In the genomic region with DNA sequence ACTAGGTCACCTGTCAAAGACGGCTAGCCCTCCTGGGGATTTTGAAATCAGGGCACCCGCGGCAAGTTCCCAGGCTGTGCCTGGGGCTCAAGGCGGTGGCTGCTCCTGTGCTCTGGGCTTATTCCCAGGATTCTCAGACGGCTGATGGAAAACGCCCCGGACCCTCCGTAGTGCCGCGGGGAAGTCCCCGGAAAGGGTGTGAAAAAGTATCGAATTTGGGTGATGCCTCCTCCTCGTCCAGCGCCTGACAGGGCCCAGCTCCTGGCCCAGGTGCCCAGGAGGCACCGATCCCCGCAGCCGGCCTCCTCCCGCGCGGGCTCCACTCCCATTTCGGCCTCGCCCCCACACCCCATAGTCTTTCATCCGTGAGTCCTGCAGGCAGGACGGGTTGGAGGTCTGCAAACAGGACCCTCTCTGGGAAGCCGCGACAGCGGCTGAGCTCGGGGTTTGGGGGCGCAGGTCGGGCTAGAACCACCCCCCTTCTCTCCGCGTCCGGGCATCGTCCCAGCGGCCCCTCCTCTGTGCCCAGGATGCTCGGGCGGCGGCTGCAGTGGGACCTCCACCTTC, we compare ENCODE assay signal across 11 cellular contexts. TPM values are rescaled to one million over a fixed set of nuclear protein-coding genes. Genes with fewer than 3 reads are reported as not detected.
DNase-seq lines count a peak whose midpoint lies in the region; ATAC-seq and TF ChIP-seq lines count a peak whose summit lies in the region.
"Had no signal": no experiment of that assay in that cellular context is flagged by ENCODE, and none has a peak within 500 bp of the region (broad histone marks: within the 10 kb centered on the region; RNA-seq: fewer than 3 reads in every experiment).

No MANE protein-coding gene starts in this region.

- H2BK15ac ChIP-seq in mesenchymal stem cell (ENCODE audit: low read depth, poor library complexity, severe bottlenecking): peak overlapping the region; percentile 89

- H2AFZ ChIP-seq in mesenchymal stem cell (ENCODE audit: low read depth, low read length): no peak overlapping the region

- H3K9me3 Mint-ChIP-seq in natural killer cell (no peaks in the 10 kb centered on the region), brain (peaks cover 0 to 2% (median 0%) of the 10 kb centered on the region in 5 experiments)
- no peaks in the 10 kb centered on the region for H3K9me3 Mint-ChIP-seq in natural killer cell treated with Interleukin-12 subunit alpha and Interleukin-12 subunit beta and Interleukin-15 and Interleukin-18, amount 100 ng/mL, for 72 hours

- H3K27me3 Mint-ChIP-seq in natural killer cell (ENCODE audit: low read depth in 2 of 2): peaks cover 48 to 66% of the 10 kb centered on the region in 2 donors
- H3K27me3 Mint-ChIP-seq in natural killer cell treated with Interleukin-12 subunit alpha and Interleukin-12 subunit beta and Interleukin-15 and Interleukin-18, amount 100 ng/mL, for 72 hours: peaks cover 38 to 45% of the 10 kb centered on the region in 2 donors
- H3K27me3 Mint-ChIP-seq in brain: peaks cover 42% of the 10 kb centered on the region

- WGBS in mesenchymal stem cell: 3% methylated on average over 33 of the region's 38 CpGs

- H3K23ac ChIP-seq in mesenchymal stem cell (ENCODE audit: low read length in 2 of 2): peak overlapping the region in 1 of 2 experiments; percentile 94

- H3K27ac Mint-ChIP-seq in natural killer cell (no peak overlapping the region), brain (peak overlapping the region in 4 of 5 experiments; percentile 88 to 98 (median 96))
- H3K27ac Mint-ChIP-seq in natural killer cell treated with Interleukin-12 subunit alpha and Interleukin-12 subunit beta and Interleukin-15 and Interleukin-18, amount 100 ng/mL, for 72 hours: no peak overlapping the region

- peaks cover 24% of the 10 kb centered on the region for H3K4me1 ChIP-seq in mesenchymal stem cell (ENCODE audit: control insufficient read depth, insufficient read depth, low read depth, low read length)

- H2AK5ac ChIP-seq in mesenchymal stem cell (ENCODE audit: low read length, severe bottlenecking): no peak overlapping the region

- no peak overlapping the region for H3K4ac ChIP-seq in mesenchymal stem cell (ENCODE audit: low read depth in 1 of 2, low read length in 2 of 2)

- H3K27ac ChIP-seq in mesenchymal stem cell (ENCODE audit: low read length, poor library complexity, severe bottlenecking): no peak overlapping the region
- H3K27ac ChIP-seq: right lobe of liver had no signal

- DNase-seq in natural killer cell (no peak), mesenchymal stem cell (no peak), DMS114 treated with DMSO at 0.1 percent for 48 hours (lab: John Stamatoyannopoulos, UW; ENCODE audit: unreplicated experiment) (no peak), LoVo (ENCODE audit: low spot score) (no peak)
- DNase-seq in natural killer cell treated with Interleukin-12 subunit alpha and Interleukin-12 subunit beta and Interleukin-15 and Interleukin-18, amount 100 ng/mL, for 72 hours (ENCODE audit: low spot score): no peak
- no peak for DNase-seq in stimulated activated CD4-positive, alpha-beta T cell treated with anti-CD3 and anti-CD28 coated beads, Interleukin-12 subunit alpha, Interleukin-12 subunit beta, amount 100 ng/mL, for 4 hours
- DNase-seq: MG63, SIG-M5 had no signal

- peak overlapping the region; percentile 78 for H3K4me3 Mint-ChIP-seq in natural killer cell
- no peak overlapping the region for H3K4me3 Mint-ChIP-seq in natural killer cell treated with Interleukin-12 subunit alpha and Interleukin-12 subunit beta and Interleukin-15 and Interleukin-18, amount 100 ng/mL, for 72 hours
- peak overlapping the region; percentile 89 to 95 (median 90) for H3K4me3 Mint-ChIP-seq in brain

- H3K27me3 ChIP-seq in mesenchymal stem cell (ENCODE audit: control insufficient read depth in 1 of 2, insufficient read depth in 1 of 2, low read length in 2 of 2): peaks cover 84 to 92% of the 10 kb centered on the region in 2 experiments

- intact Hi-C loops in natural killer cell (cut with micrococcal nuclease): no loop called here

- H3K36me3 ChIP-seq in mesenchymal stem cell (ENCODE audit: control insufficient read depth in 1 of 2, insufficient read depth in 2 of 2, low read depth in 1 of 2, low read length in 2 of 2): no peaks in the 10 kb centered on the region
- H3K36me3 ChIP-seq: MG63, right lobe of liver had no signal

- H3K9ac ChIP-seq in mesenchymal stem cell (ENCODE audit: low read length): no peak overlapping the region

- ATAC-seq in natural killer cell (peak in 1 of 3 donors; percentile 7), GM21360 (IDR thresholded peaks at IDR 0.05; ENCODE audit: unreplicated experiment) (no peak)
- ATAC-seq in natural killer cell treated with Interleukin-12 subunit alpha and Interleukin-12 subunit beta and Interleukin-15 and Interleukin-18, amount 100 ng/mL, for 72 hours: no peak
- ATAC-seq: right lobe of liver had no signal

- H3K4me2 ChIP-seq in mesenchymal stem cell (ENCODE audit: low read length, poor library complexity, severe bottlenecking): peak overlapping the region; percentile 97

- H2BK120ac ChIP-seq in mesenchymal stem cell (ENCODE audit: low read depth, low read length): peak overlapping the region; percentile 49

- no peak overlapping the region for H3K14ac ChIP-seq in mesenchymal stem cell (ENCODE audit: low read length in 2 of 2)

- H3K36me3 Mint-ChIP-seq in natural killer cell (no peaks in the 10 kb centered on the region), brain (peaks cover 6% of the 10 kb centered on the region)
- H3K36me3 Mint-ChIP-seq in natural killer cell treated with Interleukin-12 subunit alpha and Interleukin-12 subunit beta and Interleukin-15 and Interleukin-18, amount 100 ng/mL, for 72 hours: no peaks in the 10 kb centered on the region

- peaks cover 6 to 12% of the 10 kb centered on the region in 2 donors for H3K4me1 Mint-ChIP-seq in natural killer cell
- peaks cover 0 to 13% of the 10 kb centered on the region in 2 donors for H3K4me1 Mint-ChIP-seq in natural killer cell treated with Interleukin-12 subunit alpha and Interleukin-12 subunit beta and Interleukin-15 and Interleukin-18, amount 100 ng/mL, for 72 hours (ENCODE audit: low read depth in 2 of 2)
- peaks cover 43% of the 10 kb centered on the region for H3K4me1 Mint-ChIP-seq in brain

- TF ChIP-seq CTCF in natural killer cell (IDR thresholded peaks at IDR 0.05) (no peak), brain (conservative IDR thresholded peaks at IDR 0.05) (no peak)

- no peak overlapping the region for H3K18ac ChIP-seq in mesenchymal stem cell (ENCODE audit: low read depth in 1 of 2, low read length in 2 of 2)

- H4K91ac ChIP-seq in mesenchymal stem cell (ENCODE audit: low read length): no peak overlapping the region

- H2BK12ac ChIP-seq in mesenchymal stem cell (ENCODE audit: low read length in 2 of 2): no peak overlapping the region

- no peak overlapping the region for H2BK5ac ChIP-seq in mesenchymal stem cell (ENCODE audit: low read depth, low read length, poor library complexity, severe bottlenecking)

- H3K9me3 ChIP-seq in mesenchymal stem cell (ENCODE audit: control insufficient read depth, low read length): no peaks in the 10 kb centered on the region
- H3K9me3 ChIP-seq: MG63, right lobe of liver had no signal

- H3K79me1 ChIP-seq in mesenchymal stem cell (replicated peaks; ENCODE audit: low read length, poor library complexity, severe bottlenecking): no peaks in the 10 kb centered on the region

- no peak overlapping the region for H3K4me3 ChIP-seq in mesenchymal stem cell (ENCODE audit: insufficient read depth in 1 of 2, low read depth in 1 of 2, low read length in 2 of 2)

- H4K8ac ChIP-seq in mesenchymal stem cell (ENCODE audit: low read length): no peak overlapping the region

RNA-seq across cellular contexts. Expression of a gene that starts 1.1 kb away (rescaled TPM):
- 1 to 10 TPM in 2 of 3 donors, not detected in 1; 1.2 to 5.8 TPM for total RNA-seq in natural killer cell
- under 1 TPM in 1 of 2 donors, not detected in 1; 0.38 TPM for total RNA-seq in natural killer cell treated with Interleukin-12 subunit alpha and Interleukin-12 subunit beta and Interleukin-15 and Interleukin-18, amount 100 ng/mL, for 72 hours
- 267 TPM for polyA plus RNA-seq in brain (ENCODE audit: insufficient read depth, low read depth, low replicate concordance)
- 185 TPM for polyA plus RNA-seq in mesenchymal stem cell (2013, experiment 1 of 2)
- 188 TPM for polyA plus RNA-seq in mesenchymal stem cell (2013, experiment 2 of 2)

Comparison
In these comparisons a context has a peak if more than half of its experiments do, and no peak if none do; other contexts are left out.
1. H3K27ac Mint-ChIP-seq: peak in brain (4 of 5); none in natural killer cell (0 of 2) and natural killer cell treated with Interleukin-12 subunit alpha and Interleukin-12 subunit beta and Interleukin-15 and Interleukin-18, amount 100 ng/mL, for 72 hours (0 of 2).